Comparison of ENCODE assay signal across 12 cellular contexts in the genomic region with DNA sequence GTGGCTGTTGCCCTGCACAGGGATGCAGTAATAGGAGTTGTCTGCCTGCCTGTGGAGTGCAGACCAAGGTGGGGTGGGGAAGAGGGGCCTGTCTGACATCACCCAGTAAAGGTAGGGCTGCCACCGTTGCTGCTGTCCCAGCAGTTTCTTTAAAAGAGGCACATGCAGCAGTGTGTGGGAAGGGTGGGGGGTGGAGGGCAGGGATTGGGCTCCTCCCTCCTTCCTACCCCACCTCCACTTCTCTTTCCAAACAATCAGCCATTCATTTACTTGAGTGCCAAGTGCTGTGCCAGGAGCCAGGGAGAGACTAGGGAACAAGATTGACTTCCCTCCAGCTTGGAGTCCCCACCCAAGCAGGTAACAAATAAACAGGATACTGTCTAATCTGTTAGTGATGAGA.
DNase-seq lines count a peak whose midpoint lies in the region; TF ChIP-seq lines count a peak whose summit lies in the region.
"Had no signal": no experiment of that assay in that cellular context is flagged by ENCODE, and none has a peak within 500 bp of the region (broad histone marks: within the 10 kb centered on the region; RNA-seq: fewer than 3 reads in every experiment).

No MANE protein-coding gene starts in this region.

- no peaks in the 10 kb centered on the region for H3K9me3 Mint-ChIP-seq in mesothelial cell of epicardium

- no peaks in the 10 kb centered on the region for H4K20me1 ChIP-seq in MM.1S (ENCODE audit: insufficient read depth, low read length)

- no peak for TF ChIP-seq POLR2A in thyroid gland (IDR thresholded peaks at IDR 0.05)

- H3K36me3 ChIP-seq in ascending aorta = peaks cover 3 to 5% of the 10 kb centered on the region in 2 donors
- H3K36me3 ChIP-seq in thyroid gland = no peaks in the 10 kb centered on the region
- no peaks in the 10 kb centered on the region for H3K36me3 ChIP-seq in MM.1S (replicated peaks; ENCODE audit: insufficient read depth, low read length)

- WGBS in thyroid gland, 2 donors = 14 to 22% methylated on average over 1 of the region's 1 CpG

- DNase-seq in NCI-H2196 (lab: John Stamatoyannopoulos, UW; ENCODE audit: unreplicated experiment) (peak; percentile 13), NCI-H2196 treated with DMSO at 0.1 percent for 48 hours (lab: John Stamatoyannopoulos, UW; ENCODE audit: unreplicated experiment) (no peak), ascending aorta (ENCODE audit: low spot score in 2 of 2) (no peak), mesothelial cell of epicardium (ENCODE audit: low spot score in 2 of 2, unreplicated experiment in 2 of 2) (no peak), thyroid gland (peak; percentile 66 to 74), DMS79 (lab: John Stamatoyannopoulos, UW) (no peak), MM.1S (no peak), putamen (ENCODE audit: low spot score) (no peak)
- DNase-seq: DMS53, NCI-H1048, T1000 had no signal

- intact Hi-C loops in ascending aorta (cut with DNase I) = no loop called here
- intact Hi-C loops in thyroid gland (cut with DNase I) = no loop called here

- H2AFZ ChIP-seq in MM.1S (ENCODE audit: low read length) = no peak overlapping the region

- H3K4me3 Mint-ChIP-seq in mesothelial cell of epicardium = no peak overlapping the region

- H3K27ac Mint-ChIP-seq in mesothelial cell of epicardium = peak overlapping the region; percentile 82

- no peaks in the 10 kb centered on the region for H3K36me3 Mint-ChIP-seq in mesothelial cell of epicardium

- no peak overlapping the region for H3K4me2 ChIP-seq in MM.1S (ENCODE audit: low read depth, low read length)

- H3F3A ChIP-seq in MM.1S (ENCODE audit: insufficient read depth, low read length) = 0 out of 2 replicates have a peak, but pooled peaks cover 4% of the 10 kb centered on the region

- H3K79me2 ChIP-seq in MM.1S (ENCODE audit: low read length) = peaks cover 6% of the 10 kb centered on the region; the same call in 1 of the 2 replicates

- H3K27me3 Mint-ChIP-seq in mesothelial cell of epicardium (ENCODE audit: low read depth) = no peaks in the 10 kb centered on the region

- TF ChIP-seq CTCF in ascending aorta (IDR thresholded peaks at IDR 0.05) (no peak), mesothelial cell of epicardium (IDR thresholded peaks at IDR 0.05; ENCODE audit: unreplicated experiment) (no peak), thyroid gland (IDR thresholded peaks at IDR 0.05) (no peak), MM.1S (IDR thresholded peaks at IDR 0.05; ENCODE audit: low read length) (no peak)

- H3K4me1 ChIP-seq in ascending aorta (peaks cover 28 to 77% of the 10 kb centered on the region in 2 donors), thyroid gland (peaks cover 31 to 54% of the 10 kb centered on the region in 2 donors), MM.1S (ENCODE audit: low read length) (peaks cover 7% of the 10 kb centered on the region; the same call in 1 of the 2 replicates)

- no peaks in the 10 kb centered on the region for H3K27me3 ChIP-seq in ascending aorta
- H3K27me3 ChIP-seq in thyroid gland = no peaks in the 10 kb centered on the region
- H3K27me3 ChIP-seq in MM.1S (replicated peaks; ENCODE audit: insufficient read depth, low read length) = no peaks in the 10 kb centered on the region

- peaks cover 46% of the 10 kb centered on the region for H3K4me1 Mint-ChIP-seq in mesothelial cell of epicardium

- no peaks in the 10 kb centered on the region for H3K9me3 ChIP-seq in ascending aorta
- H3K9me3 ChIP-seq in thyroid gland = no peaks in the 10 kb centered on the region
- no peaks in the 10 kb centered on the region for H3K9me3 ChIP-seq in MM.1S (replicated peaks; ENCODE audit: insufficient read depth, low read length)

- H3K9me2 ChIP-seq in MM.1S (replicated peaks; ENCODE audit: insufficient read depth, low read length) = no peaks in the 10 kb centered on the region

- H3K9ac ChIP-seq in MM.1S (ENCODE audit: low read length) = no peak overlapping the region

- peak overlapping the region; percentile 92 for H3K27ac ChIP-seq in ascending aorta
- peak overlapping the region; percentile 6 to 44 (median 25) for H3K27ac ChIP-seq in thyroid gland
- H3K27ac ChIP-seq in MM.1S (ENCODE audit: low read length) = no peak overlapping the region
- H3K27ac ChIP-seq: HL-60 had no signal

- H3K4me3 ChIP-seq in ascending aorta (no peak overlapping the region), thyroid gland (replicated peaks in 1 of 3) (no peak overlapping the region), MM.1S (ENCODE audit: low read length) (no peak overlapping the region)

Comparison
In these comparisons a context has a peak if more than half of its experiments do, and no peak if none do; other contexts are left out.
1. DNase-seq: peak in NCI-H2196 (single experiment) and thyroid gland (2 of 2); none in NCI-H2196 treated with DMSO at 0.1 percent for 48 hours (single experiment), ascending aorta (0 of 2), mesothelial cell of epicardium (0 of 2), DMS79 (single experiment), MM.1S (single experiment) and putamen (single experiment).